Comparison of ENCODE assay signal across 8 cellular contexts in the genomic region with DNA sequence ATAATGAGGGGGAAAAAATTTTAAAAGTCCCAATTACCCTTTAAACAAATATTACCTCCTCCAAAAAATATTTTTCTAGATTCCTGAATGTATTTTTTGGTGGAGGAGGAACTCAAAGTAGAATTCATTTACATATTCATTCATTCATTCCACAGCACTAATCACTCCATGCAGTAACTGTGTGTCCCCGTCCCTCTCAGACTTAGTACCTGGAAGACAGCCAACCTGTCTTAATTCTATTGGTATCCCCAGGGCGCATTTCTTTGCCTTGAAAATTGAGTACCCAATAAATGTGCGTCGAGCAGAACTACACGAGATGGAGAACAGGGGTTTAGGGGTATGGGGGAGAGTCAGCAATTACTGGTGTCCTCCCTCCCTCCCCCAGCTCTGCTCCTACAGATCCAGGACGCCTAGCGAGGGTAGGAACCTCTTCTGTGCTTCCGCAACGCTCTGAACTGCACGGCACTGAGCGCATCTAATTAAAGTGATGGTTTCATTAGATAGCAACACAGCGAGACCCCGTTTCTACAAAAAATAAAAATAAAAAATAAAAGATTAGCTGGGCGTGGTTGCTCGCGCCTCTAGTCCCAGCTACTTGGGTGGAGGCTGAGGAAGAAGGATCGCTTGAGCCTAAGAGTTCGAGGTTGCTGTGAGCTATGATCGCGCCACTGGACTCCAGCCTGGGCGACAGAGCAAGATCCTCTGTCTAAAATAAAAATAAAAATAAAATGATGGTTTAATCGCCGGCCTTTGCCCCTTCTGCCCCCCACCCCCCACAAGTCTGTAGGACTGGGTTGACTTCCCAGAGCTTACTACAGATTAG. TPM values are rescaled to one million over a fixed set of nuclear protein-coding genes. Genes with fewer than 3 reads are reported as not detected.
DNase-seq lines count a peak whose midpoint lies in the region; TF ChIP-seq lines count a peak whose summit lies in the region.

No MANE protein-coding gene starts in this region.

- no peaks in the 10 kb centered on the region for H4K20me1 ChIP-seq in PC-9 (ENCODE audit: insufficient read depth)

- intact Hi-C loops in PC-9 (cut with micrococcal nuclease; ENCODE audit: unreplicated experiment) (no loop called here), tibial artery (cut with DNase I; ENCODE audit: low total_unique reads) (loop anchor here (5.0 kb wide), 1 partner anchor 33 kb away; the partner anchor contains the start of gene TP53I3)

- H3K36me3 Mint-ChIP-seq in activated CD4-positive, alpha-beta T cell treated with anti-CD3 and anti-CD28 coated beads, Interleukin-2, amount 10 ng/mL, durations not matched to agents 7 days and 5 days (ENCODE audit: low read depth): peaks cover 2% of the 10 kb centered on the region
- no peaks in the 10 kb centered on the region for H3K36me3 Mint-ChIP-seq in glutamatergic neuron (ENCODE audit: unreplicated experiment)
- peaks cover 2% of the 10 kb centered on the region for H3K36me3 Mint-ChIP-seq in activated naive CD4-positive, alpha-beta T cell treated with anti-CD3 and anti-CD28 coated beads, Interleukin-2, amount 10 ng/mL, durations not matched to agents 7 days and 5 days

- DNase-seq in activated CD4-positive, alpha-beta T cell treated with anti-CD3 and anti-CD28 coated beads, Interleukin-2, amount 10 ng/mL, durations not matched to agents 7 days and 5 days: no peak
- no peak for DNase-seq in activated CD4-positive, alpha-beta T cell treated with anti-CD3 and anti-CD28 coated beads for 1 hour
- DNase-seq in PC-9: no peak
- no peak for DNase-seq in glutamatergic neuron
- no peak for DNase-seq in tibial artery
- DNase-seq in activated naive CD4-positive, alpha-beta T cell treated with anti-CD3 and anti-CD28 coated beads, Interleukin-2, amount 10 ng/mL, durations not matched to agents 7 days and 5 days: no peak
- DNase-seq in epidermal melanocyte (ENCODE audit: insufficient read length, low spot score): no peak
- DNase-seq in middle frontal gyrus (ENCODE audit: extremely low spot score, low spot score): no peak

- H3K4me3 Mint-ChIP-seq in activated CD4-positive, alpha-beta T cell treated with anti-CD3 and anti-CD28 coated beads, Interleukin-2, amount 10 ng/mL, durations not matched to agents 7 days and 5 days: peak overlapping the region; percentile 73
- H3K4me3 Mint-ChIP-seq in glutamatergic neuron (ENCODE audit: unreplicated experiment): peak overlapping the region; percentile 93
- H3K4me3 Mint-ChIP-seq in activated naive CD4-positive, alpha-beta T cell treated with anti-CD3 and anti-CD28 coated beads, Interleukin-2, amount 10 ng/mL, durations not matched to agents 7 days and 5 days: no peak overlapping the region

- peak overlapping the region; percentile 52 for H3K27ac Mint-ChIP-seq in activated CD4-positive, alpha-beta T cell treated with anti-CD3 and anti-CD28 coated beads, Interleukin-2, amount 10 ng/mL, durations not matched to agents 7 days and 5 days
- H3K27ac Mint-ChIP-seq in glutamatergic neuron (ENCODE audit: unreplicated experiment): peak overlapping the region; percentile 44
- H3K27ac Mint-ChIP-seq in activated naive CD4-positive, alpha-beta T cell treated with anti-CD3 and anti-CD28 coated beads, Interleukin-2, amount 10 ng/mL, durations not matched to agents 7 days and 5 days: no peak overlapping the region

- H3K4me1 ChIP-seq in PC-9 (replicated peaks; ENCODE audit: insufficient read depth): peaks cover 17% of the 10 kb centered on the region; the same call in 1 of the 2 replicates
- H3K4me1 ChIP-seq in tibial artery: peaks cover 0 to 42% (median 22%) of the 10 kb centered on the region in 4 donors

- peak overlapping the region; percentile 58; the same call in 1 of the 2 replicates for H2AFZ ChIP-seq in PC-9

- peaks cover 5% of the 10 kb centered on the region for H3K27me3 Mint-ChIP-seq in activated CD4-positive, alpha-beta T cell treated with anti-CD3 and anti-CD28 coated beads, Interleukin-2, amount 10 ng/mL, durations not matched to agents 7 days and 5 days
- H3K27me3 Mint-ChIP-seq in glutamatergic neuron (ENCODE audit: unreplicated experiment): peaks cover 5% of the 10 kb centered on the region
- peaks cover 11% of the 10 kb centered on the region for H3K27me3 Mint-ChIP-seq in activated naive CD4-positive, alpha-beta T cell treated with anti-CD3 and anti-CD28 coated beads, Interleukin-2, amount 10 ng/mL, durations not matched to agents 7 days and 5 days

- H3K79me2 ChIP-seq in PC-9 (ENCODE audit: low read depth): peaks cover 13% of the 10 kb centered on the region; the same call in 1 of the 2 replicates

- H3K9me3 Mint-ChIP-seq in activated CD4-positive, alpha-beta T cell treated with anti-CD3 and anti-CD28 coated beads, Interleukin-2, amount 10 ng/mL, durations not matched to agents 7 days and 5 days: no peaks in the 10 kb centered on the region
- H3K9me3 Mint-ChIP-seq in glutamatergic neuron (ENCODE audit: unreplicated experiment): peaks cover 9% of the 10 kb centered on the region
- H3K9me3 Mint-ChIP-seq in activated naive CD4-positive, alpha-beta T cell treated with anti-CD3 and anti-CD28 coated beads, Interleukin-2, amount 10 ng/mL, durations not matched to agents 7 days and 5 days: no peaks in the 10 kb centered on the region

- H3K36me3 ChIP-seq in PC-9 (ENCODE audit: low read depth) (no peaks in the 10 kb centered on the region), tibial artery (no peaks in the 10 kb centered on the region)

- CTCF ChIA-PET in activated CD4-positive, alpha-beta T cell treated with anti-CD3 and anti-CD28 coated beads, Interleukin-2, amount 10 ng/mL, durations not matched to agents 7 days and 5 days (lab: Charles Lee): interaction anchor here (0.6 to 1.2 kb wide), 2 partner anchors 19 to 253 kb away, joined by 4 read pairs; no protein-coding TSS in a partner anchor
- CTCF ChIA-PET in PC-9 (lab: Charles Lee): no interaction called here
- CTCF ChIA-PET in activated naive CD4-positive, alpha-beta T cell treated with anti-CD3 and anti-CD28 coated beads, Interleukin-2, amount 10 ng/mL, durations not matched to agents 7 days and 5 days (lab: Charles Lee): interaction anchor here (0.9 kb wide), 1 partner anchor 224 kb away, joined by 3 read pairs; no protein-coding TSS in a partner anchor

- peak overlapping the region; percentile 74 for H3K4me2 ChIP-seq in PC-9

- H3K27me3 ChIP-seq in PC-9 (ENCODE audit: insufficient read depth, low read depth) (peaks cover 10% of the 10 kb centered on the region; the same call in 1 of the 2 replicates), tibial artery (no peaks in the 10 kb centered on the region)

- H3K4me1 Mint-ChIP-seq in activated CD4-positive, alpha-beta T cell treated with anti-CD3 and anti-CD28 coated beads, Interleukin-2, amount 10 ng/mL, durations not matched to agents 7 days and 5 days: peaks cover 26% of the 10 kb centered on the region
- peaks cover 13% of the 10 kb centered on the region for H3K4me1 Mint-ChIP-seq in glutamatergic neuron (ENCODE audit: low read depth, unreplicated experiment)
- H3K4me1 Mint-ChIP-seq in activated naive CD4-positive, alpha-beta T cell treated with anti-CD3 and anti-CD28 coated beads, Interleukin-2, amount 10 ng/mL, durations not matched to agents 7 days and 5 days: peaks cover 35% of the 10 kb centered on the region

- no peak for TF ChIP-seq CTCF in PC-9 (conservative IDR thresholded peaks at IDR 0.05)
- TF ChIP-seq CTCF in glutamatergic neuron (IDR thresholded peaks at IDR 0.05; ENCODE audit: partially characterized antibody, unreplicated experiment): no peak
- no peak for TF ChIP-seq CTCF in tibial artery (IDR thresholded peaks at IDR 0.05)

- H3K27ac ChIP-seq in PC-9 (no peak overlapping the region), tibial artery (peak overlapping the region in 1 of 2 donors; percentile 73)

- H3K9me2 ChIP-seq in PC-9 (ENCODE audit: insufficient read depth): no peaks in the 10 kb centered on the region

- POLR2A ChIA-PET in activated CD4-positive, alpha-beta T cell treated with anti-CD3 and anti-CD28 coated beads, Interleukin-2, amount 10 ng/mL, durations not matched to agents 7 days and 5 days (lab: Charles Lee): interaction anchor here (0.6 kb wide), 1 partner anchor 122 kb away, joined by 4 read pairs; the partner anchor contains the start of gene ATAD2B
- POLR2A ChIA-PET in PC-9 (lab: Charles Lee; ENCODE audit: unreplicated experiment): no interaction called here

- no TSS peak for BruUV-seq in PC-9 (replicated peaks; lab: Mats Ljungman, UMichigan)

- H3K4me3 ChIP-seq in PC-9 (peak overlapping the region; percentile 53; the same call in 1 of the 2 replicates), tibial artery (peak overlapping the region; percentile 68 to 80)

- peaks cover 28% of the 10 kb centered on the region for H3F3A ChIP-seq in PC-9 (ENCODE audit: insufficient read depth, low read depth)

- no peaks in the 10 kb centered on the region for H3K9me3 ChIP-seq in PC-9 (ENCODE audit: insufficient read depth, low read depth)
- H3K9me3 ChIP-seq in tibial artery: no peaks in the 10 kb centered on the region

RNA-seq across cellular contexts. Expression of gene FKBP1B, which starts 0.7 kb away (rescaled TPM):
- total RNA-seq in activated CD4-positive, alpha-beta T cell treated with anti-CD3 and anti-CD28 coated beads, Interleukin-2, amount 10 ng/mL, durations not matched to agents 7 days and 5 days: 1 to 10 TPM; 1.0 to 1.9 TPM
- total RNA-seq in PC-9 (2021) (4.5 and 4.6 TPM in 2 replicates), glutamatergic neuron (ENCODE audit: unreplicated experiment) (38.1 TPM)

RNA-seq across cellular contexts. Expression of gene WDCP, which starts 1.7 kb away (rescaled TPM):
- 10 to 100 TPM; 16.3 to 21.8 TPM for total RNA-seq in activated CD4-positive, alpha-beta T cell treated with anti-CD3 and anti-CD28 coated beads, Interleukin-2, amount 10 ng/mL, durations not matched to agents 7 days and 5 days
- total RNA-seq in PC-9 (2021): 7.9 and 13.5 TPM in 2 replicates
- total RNA-seq in glutamatergic neuron (ENCODE audit: unreplicated experiment): 22.3 TPM

RNA-seq across cellular contexts. Expression of gene SF3B6, which starts 27.3 kb away (rescaled TPM):
- 10 to 100 TPM; 82.3 to 88.5 TPM for total RNA-seq in activated CD4-positive, alpha-beta T cell treated with anti-CD3 and anti-CD28 coated beads, Interleukin-2, amount 10 ng/mL, durations not matched to agents 7 days and 5 days
- total RNA-seq in PC-9 (2021) (106 and 123 TPM in 2 replicates), glutamatergic neuron (ENCODE audit: unreplicated experiment) (76.5 TPM)

RNA-seq across cellular contexts. Expression of gene TP53I3, which starts 35.8 kb away (rescaled TPM):
- total RNA-seq in activated CD4-positive, alpha-beta T cell treated with anti-CD3 and anti-CD28 coated beads, Interleukin-2, amount 10 ng/mL, durations not matched to agents 7 days and 5 days: 1 to 10 TPM; 2.5 to 2.7 TPM
- total RNA-seq in PC-9 (2021) (21.4 and 22.9 TPM in 2 replicates), glutamatergic neuron (ENCODE audit: unreplicated experiment) (38.0 TPM)

RNA-seq across cellular contexts. Expression of gene MFSD2B, which starts 39.0 kb away (rescaled TPM):
- total RNA-seq in activated CD4-positive, alpha-beta T cell treated with anti-CD3 and anti-CD28 coated beads, Interleukin-2, amount 10 ng/mL, durations not matched to agents 7 days and 5 days: not detected
- total RNA-seq in PC-9 (2021) (0.78 and 1.1 TPM in 2 replicates), glutamatergic neuron (ENCODE audit: unreplicated experiment) (0.29 TPM)
